8 cellular contexts compared by ENCODE assay signal in genomic region chrX:102934624-102935023, GRCh38.
A peak's percentile ranks its signal among the peaks of the same experiment; 100 is the strongest.
DNase-seq lines count a peak whose midpoint lies in the region; TF ChIP-seq lines count a peak whose summit lies in the region.

No MANE protein-coding gene starts in this region.

- H3K9me2 ChIP-seq in Loucy (replicated peaks; ENCODE audit: low read depth, low read length), result no peaks in the 10 kb centered on the region

- no peaks in the 10 kb centered on the region for H3K79me2 ChIP-seq in Loucy (ENCODE audit: insufficient read depth, low read length)

- no peak overlapping the region for H2AFZ ChIP-seq in Loucy (ENCODE audit: low read length)

- no peaks in the 10 kb centered on the region for H3K36me3 ChIP-seq in Loucy (ENCODE audit: insufficient read depth, low read length)

- H3K4me1 ChIP-seq in Loucy (ENCODE audit: insufficient read depth, low read length, poor library complexity, severe bottlenecking), result no peaks in the 10 kb centered on the region

- no peaks in the 10 kb centered on the region for H3F3A ChIP-seq in Loucy (ENCODE audit: low read depth)

- H3K4me3 ChIP-seq in Loucy (ENCODE audit: low read length, poor library complexity, severe bottlenecking), result no peak overlapping the region

- H3K4me2 ChIP-seq in Loucy (ENCODE audit: low read depth, low read length, poor library complexity, severe bottlenecking), result no peak overlapping the region

- no peaks in the 10 kb centered on the region for H3K9me3 ChIP-seq in Loucy (ENCODE audit: insufficient read depth, low read depth, low read length)

- no peaks in the 10 kb centered on the region for H3K27me3 ChIP-seq in Loucy (ENCODE audit: insufficient read depth, low read length, poor library complexity, severe bottlenecking)

- peak; percentile 67 for TF ChIP-seq CTCF in GM10266 (IDR thresholded peaks at IDR 0.05; ENCODE audit: control insufficient read depth, insufficient read depth, low read depth, missing control alignments)
- peak; percentile 70 for TF ChIP-seq CTCF in Loucy (conservative IDR thresholded peaks at IDR 0.05; ENCODE audit: low read length)

- H4K20me1 ChIP-seq in Loucy (ENCODE audit: insufficient read depth, low read length, poor library complexity, severe bottlenecking), result no peaks in the 10 kb centered on the region

- peak; percentile 29 for DNase-seq in AG08395 (ENCODE audit: low spot score)
- peak; percentile 34 for DNase-seq in GM10266 (ENCODE audit: extremely low spot score)
- DNase-seq in activated T-cell treated with anti-CD3 and anti-CD28 coated beads, Interleukin-2, amount 50 U/mL, for 1 hour, result peak; percentile 20
- peak; percentile 15 for DNase-seq in germinal center (ENCODE audit: low spot score)
- peak; percentile 12 to 18 for DNase-seq in stimulated activated CD4-positive, alpha-beta T cell treated with anti-CD3 and anti-CD28 coated beads, Interleukin-1b, Interleukin-23, amount 100 ng/mL, for 4 hours (ENCODE audit: low read depth in 2 of 2)
- DNase-seq in SHP77 (lab: John Stamatoyannopoulos, UW), result no peak
- DNase-seq in SKM-1 treated with dmso at 0.1 percent for 144 hours (lab: John Stamatoyannopoulos, UW; ENCODE audit: unreplicated experiment), result no peak

- no peak overlapping the region for H3K9ac ChIP-seq in Loucy (ENCODE audit: low read depth, low read length, poor library complexity, severe bottlenecking)

Comparison
In these comparisons a context has a peak if more than half of its experiments do, and no peak if none do; other contexts are left out.
1. DNase-seq: peak in AG08395 (single experiment), GM10266 (single experiment), activated T-cell treated with anti-CD3 and anti-CD28 coated beads, Interleukin-2, amount 50 U/mL, for 1 hour (single experiment), germinal center (single experiment) and stimulated activated CD4-positive, alpha-beta T cell treated with anti-CD3 and anti-CD28 coated beads, Interleukin-1b, Interleukin-23, amount 100 ng/mL, for 4 hours (2 of 2); none in SHP77 (0 of 2) and SKM-1 treated with dmso at 0.1 percent for 144 hours (single experiment).